ENCODE assay signal across 10 cellular contexts in the genomic region with DNA sequence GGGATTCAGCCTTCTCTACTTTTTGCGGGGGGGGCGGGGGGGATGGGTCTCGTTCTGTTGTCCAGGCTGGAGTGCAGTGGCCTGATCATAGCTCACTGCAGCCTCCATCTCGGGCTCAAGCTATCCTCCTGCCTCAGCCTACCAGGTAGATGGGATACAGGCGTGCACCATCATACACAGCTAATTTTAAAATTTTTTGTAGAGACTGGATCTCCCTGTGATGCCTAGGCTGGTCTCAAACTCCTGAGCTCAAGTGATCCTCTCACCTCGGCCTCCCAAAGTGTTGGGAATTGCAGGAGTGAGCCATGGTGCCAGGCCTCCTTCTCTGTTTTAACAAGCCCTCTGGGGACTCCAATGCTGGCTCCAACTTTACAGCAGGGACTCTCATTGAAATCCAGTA. TPM values are rescaled to one million over a fixed set of nuclear protein-coding genes. Genes with fewer than 3 reads are reported as not detected.
DNase-seq lines count a peak whose midpoint lies in the region; ATAC-seq lines count a peak whose summit lies in the region.
"Had no signal": no experiment of that assay in that cellular context is flagged by ENCODE, and none has a peak within 500 bp of the region (broad histone marks: within the 10 kb centered on the region; RNA-seq: fewer than 3 reads in every experiment).

No MANE protein-coding gene starts in this region.

- H3K27ac Mint-ChIP-seq in CD8-positive, alpha-beta memory T cell, result peak overlapping the region in 3 of 8 donors; percentile 29 to 74 (median 42)
- no peak overlapping the region for H3K27ac Mint-ChIP-seq in IgD-negative memory B cell
- H3K27ac Mint-ChIP-seq in effector memory CD8-positive, alpha-beta T cell, result no peak overlapping the region
- H3K27ac Mint-ChIP-seq: dendritic cell treated with granulocyte-macrophage colony-stimulating factor and Interleukin-4, amounts not matched to agents 40 ng/mL and 50 ng/mL, for 4 days had no signal

- no peaks in the 10 kb centered on the region for H3K27me3 Mint-ChIP-seq in CD8-positive, alpha-beta memory T cell
- H3K27me3 Mint-ChIP-seq in IgD-negative memory B cell, result peaks cover 3% of the 10 kb centered on the region
- no peaks in the 10 kb centered on the region for H3K27me3 Mint-ChIP-seq in effector memory CD8-positive, alpha-beta T cell

- H3K27me3 ChIP-seq in CD8-positive, alpha-beta memory T cell (ENCODE audit: insufficient read depth, low read length, poor library complexity, severe bottlenecking), result no peaks in the 10 kb centered on the region
- no peaks in the 10 kb centered on the region for H3K27me3 ChIP-seq in neuron (ENCODE audit: insufficient read depth, low read length)
- H3K27me3 ChIP-seq: uterus had no signal

- peaks cover 34% of the 10 kb centered on the region for H3K9me3 ChIP-seq in CD8-positive, alpha-beta memory T cell (ENCODE audit: low read length)
- H3K9me3 ChIP-seq in neuron (ENCODE audit: low read length), result peaks cover 26% of the 10 kb centered on the region

- peaks cover 30 to 52% (median 42%) of the 10 kb centered on the region in 5 donors for H3K9me3 Mint-ChIP-seq in CD8-positive, alpha-beta memory T cell
- peaks cover 11 to 34% (median 13%) of the 10 kb centered on the region in 3 donors for H3K9me3 Mint-ChIP-seq in IgD-negative memory B cell
- H3K9me3 Mint-ChIP-seq in effector memory CD8-positive, alpha-beta T cell, result peaks cover 27 to 33% of the 10 kb centered on the region in 2 donors

- peaks cover 30 to 41% (median 40%) of the 10 kb centered on the region in 3 donors for H3K36me3 Mint-ChIP-seq in CD8-positive, alpha-beta memory T cell
- peaks cover 13% of the 10 kb centered on the region for H3K36me3 Mint-ChIP-seq in IgD-negative memory B cell
- H3K36me3 Mint-ChIP-seq in effector memory CD8-positive, alpha-beta T cell (ENCODE audit: insufficient read depth), result peaks cover 30% of the 10 kb centered on the region

- no peak overlapping the region for H2AFZ ChIP-seq in neuron (ENCODE audit: low read depth, low read length)

- POLR2A ChIA-PET in CD8-positive, alpha-beta memory T cell (lab: Charles Lee), result interaction anchor here (0.6 kb wide), 1 partner anchor 489 kb away, joined by 4 read pairs; no protein-coding TSS in a partner anchor

- no peak overlapping the region for H3K27ac ChIP-seq in CD8-positive, alpha-beta memory T cell (ENCODE audit: low read depth, low read length)

- H3K4me1 ChIP-seq in CD8-positive, alpha-beta memory T cell (ENCODE audit: insufficient read depth, low read length), result peaks cover 21% of the 10 kb centered on the region
- H3K4me1 ChIP-seq in neuron (ENCODE audit: insufficient read depth, low read length), result no peaks in the 10 kb centered on the region

- H3K4me3 ChIP-seq in CD8-positive, alpha-beta memory T cell (ENCODE audit: low read length), result no peak overlapping the region
- peak overlapping the region; percentile 88 for H3K4me3 ChIP-seq in neuron (ENCODE audit: low read length)

- no peak for DNase-seq in CD8-positive, alpha-beta memory T cell
- no peak for DNase-seq in effector memory CD8-positive, alpha-beta T cell
- no peak for DNase-seq in putamen (ENCODE audit: low spot score)
- no peak for DNase-seq in middle frontal gyrus (ENCODE audit: extremely low spot score, low spot score)
- DNase-seq in occipital lobe (lab: John Stamatoyannopoulos, UW), result no peak

- H3K36me3 ChIP-seq in CD8-positive, alpha-beta memory T cell (ENCODE audit: insufficient read depth, low read length), result peaks cover 23% of the 10 kb centered on the region
- H3K36me3 ChIP-seq in neuron (ENCODE audit: insufficient read depth, low read length), result peaks cover 7% of the 10 kb centered on the region
- H3K36me3 ChIP-seq: uterus had no signal

- no peak for ATAC-seq in effector memory CD8-positive, alpha-beta T cell (replicated peaks)
- ATAC-seq in HG03139 (IDR thresholded peaks at IDR 0.05; ENCODE audit: unreplicated experiment), result no peak

- CTCF ChIA-PET in CD8-positive, alpha-beta memory T cell (lab: Charles Lee), result interaction anchor here (1.2 kb wide), 1 partner anchor 50 kb away, joined by 4 read pairs; no protein-coding TSS in a partner anchor

- peak overlapping the region; percentile 72 to 95 (median 77) for H3K4me3 Mint-ChIP-seq in CD8-positive, alpha-beta memory T cell
- H3K4me3 Mint-ChIP-seq in IgD-negative memory B cell, result peak overlapping the region; percentile 63 to 97 (median 76)
- H3K4me3 Mint-ChIP-seq in effector memory CD8-positive, alpha-beta T cell, result peak overlapping the region; percentile 88 to 97

- peaks cover 19 to 40% (median 27%) of the 10 kb centered on the region in 3 donors for H3K4me1 Mint-ChIP-seq in CD8-positive, alpha-beta memory T cell
- H3K4me1 Mint-ChIP-seq in IgD-negative memory B cell, result peaks cover 15 to 23% (median 16%) of the 10 kb centered on the region in 3 donors
- peaks cover 28 to 29% of the 10 kb centered on the region in 2 donors for H3K4me1 Mint-ChIP-seq in effector memory CD8-positive, alpha-beta T cell (ENCODE audit: low read depth in 2 of 2)

RNA-seq across cellular contexts. Expression of a gene that starts 0.6 kb away (rescaled TPM):
- total RNA-seq in CD8-positive, alpha-beta memory T cell, result 1 to 10 TPM; 7.4 to 7.5 TPM
- polyA plus RNA-seq in CD8-positive, alpha-beta memory T cell, result 15.4 TPM
- polyA plus RNA-seq in IgD-negative memory B cell, result 8.9 TPM
- 19.0 TPM for total RNA-seq in occipital lobe

RNA-seq across cellular contexts. Expression of a gene that starts 35.5 kb away (rescaled TPM):
- 100 to 1,000 TPM; 205 to 218 TPM for total RNA-seq in CD8-positive, alpha-beta memory T cell
- polyA plus RNA-seq in CD8-positive, alpha-beta memory T cell, result 51.4 TPM
- 18.1 TPM for polyA plus RNA-seq in IgD-negative memory B cell
- total RNA-seq in occipital lobe, result 29.6 TPM

RNA-seq across cellular contexts. Expression of a gene that starts 37.9 kb away (rescaled TPM):
- 1 to 10 TPM; 6.4 to 7.4 TPM for total RNA-seq in CD8-positive, alpha-beta memory T cell
- polyA plus RNA-seq in CD8-positive, alpha-beta memory T cell, result 6.9 TPM
- polyA plus RNA-seq in IgD-negative memory B cell, result 1.6 TPM
- total RNA-seq in occipital lobe, result 9.8 TPM
